In the genomic region with DNA sequence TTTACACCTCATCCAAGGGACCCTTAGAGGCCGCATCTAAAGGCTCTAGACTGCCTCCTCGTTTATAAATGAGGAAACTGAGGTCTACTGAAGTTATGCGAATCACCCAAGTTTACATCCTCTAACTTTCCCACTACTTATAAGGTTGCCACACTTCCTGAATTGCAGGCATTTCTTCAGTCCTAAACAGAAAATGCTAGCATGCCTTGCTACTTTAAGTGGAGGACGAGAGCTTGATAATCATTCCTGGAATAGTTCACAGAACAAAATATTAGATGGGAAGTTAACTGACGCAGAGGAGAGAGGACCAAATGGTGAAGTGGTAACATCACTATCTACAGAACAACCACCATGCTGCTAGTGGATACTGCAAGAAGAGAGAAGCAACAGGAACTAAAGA, we compare ENCODE assay signal across 13 cellular contexts.
DNase-seq lines count a peak whose midpoint lies in the region; FAIRE-seq and TF ChIP-seq lines count a peak whose summit lies in the region.
"Had no signal": no experiment of that assay in that cellular context is flagged by ENCODE, and none has a peak within 500 bp of the region (broad histone marks: within the 10 kb centered on the region; RNA-seq: fewer than 3 reads in every experiment).

No MANE protein-coding gene starts in this region.

- H3K23ac ChIP-seq in mesenchymal stem cell (ENCODE audit: low read length in 2 of 2), result no peak overlapping the region

- H3K4me3 ChIP-seq in breast epithelium (no peak overlapping the region), mammary epithelial cell (replicated peaks in 1 of 3; ENCODE audit: insufficient read depth in 1 of 3, low read depth in 2 of 3, low read length in 3 of 3) (no peak overlapping the region), choroid plexus epithelial cell (ENCODE audit: low read depth, low read length) (no peak overlapping the region), mesenchymal stem cell (ENCODE audit: insufficient read depth in 1 of 2, low read depth in 1 of 2, low read length in 2 of 2) (no peak overlapping the region), vagina (no peak overlapping the region), small intestine (ENCODE audit: low read depth in 1 of 2, low read length in 2 of 2) (no peak overlapping the region), foreskin fibroblast (ENCODE audit: low read depth in 1 of 2, low read length in 2 of 2) (no peak overlapping the region)
- H3K4me3 ChIP-seq: A549 had no signal

- peaks cover 10 to 13% of the 10 kb centered on the region in 2 donors for H3K4me1 ChIP-seq in breast epithelium
- H3K4me1 ChIP-seq in mammary epithelial cell (ENCODE audit: insufficient read depth, low read length), result no peaks in the 10 kb centered on the region
- peaks cover 4% of the 10 kb centered on the region for H3K4me1 ChIP-seq in mesenchymal stem cell (ENCODE audit: control insufficient read depth, insufficient read depth, low read depth, low read length)
- H3K4me1 ChIP-seq in vagina, result peaks cover 57% of the 10 kb centered on the region
- peaks cover 4 to 26% of the 10 kb centered on the region in 2 donors for H3K4me1 ChIP-seq in small intestine (ENCODE audit: control insufficient read depth in 2 of 2, insufficient read depth in 1 of 2, low read depth in 1 of 2, low read length in 1 of 2)

- H2AK5ac ChIP-seq in mesenchymal stem cell (ENCODE audit: low read length, severe bottlenecking), result no peak overlapping the region

- H3K9ac ChIP-seq in mammary epithelial cell (ENCODE audit: insufficient read depth, low read length), result no peak overlapping the region
- no peak overlapping the region for H3K9ac ChIP-seq in mesenchymal stem cell (ENCODE audit: low read length)

- no peak overlapping the region for H3K14ac ChIP-seq in mesenchymal stem cell (ENCODE audit: low read length in 2 of 2)

- H3K4me2 ChIP-seq in mammary epithelial cell (ENCODE audit: insufficient read depth, low read depth, low read length), result no peak overlapping the region
- no peak overlapping the region for H3K4me2 ChIP-seq in mesenchymal stem cell (ENCODE audit: low read length, poor library complexity, severe bottlenecking)

- H4K8ac ChIP-seq in mesenchymal stem cell (ENCODE audit: low read length), result no peak overlapping the region

- in situ Hi-C loops in mammary epithelial cell (cut with MboI; ENCODE audit: low sequenced_read_pairs in 2 of 2), result no loop called here

- intact Hi-C loops in breast epithelium (cut with DNase I; ENCODE audit: low total_unique reads), result no loop called here
- intact Hi-C loops in mammary epithelial cell (cut with micrococcal nuclease), result no loop called here
- intact Hi-C loops in vagina (cut with DNase I), result no loop called here

- no peaks in the 10 kb centered on the region for H4K20me1 ChIP-seq in mammary epithelial cell (ENCODE audit: insufficient read depth, low read length)

- H3K79me1 ChIP-seq in mesenchymal stem cell (replicated peaks; ENCODE audit: low read length, poor library complexity, severe bottlenecking), result peaks cover 32% of the 10 kb centered on the region

- H2AFZ ChIP-seq in mammary epithelial cell (ENCODE audit: low read depth, low read length) (no peak overlapping the region), mesenchymal stem cell (ENCODE audit: low read depth, low read length) (no peak overlapping the region)

- no peak overlapping the region for H3K18ac ChIP-seq in mesenchymal stem cell (ENCODE audit: low read depth in 1 of 2, low read length in 2 of 2)

- TF ChIP-seq CTCF in breast epithelium (IDR thresholded peaks at IDR 0.05) (no peak), mammary epithelial cell (conservative IDR thresholded peaks at IDR 0.05 in 1 of 2, IDR thresholded peaks at IDR 0.05 in 1 of 2; ENCODE audit: extremely low read depth in 1 of 2, insufficient read depth in 1 of 2, low read depth in 1 of 2, low read length in 2 of 2) (no peak), choroid plexus epithelial cell (conservative IDR thresholded peaks at IDR 0.05; ENCODE audit: low read depth, low read length) (no peak), vagina (IDR thresholded peaks at IDR 0.05) (no peak), foreskin fibroblast (IDR thresholded peaks at IDR 0.05; ENCODE audit: low read depth, low read length) (no peak)

- DNase-seq in breast epithelium (ENCODE audit: low spot score in 2 of 2) (no peak), mammary epithelial cell (no peak), choroid plexus epithelial cell (ENCODE audit: low read depth) (peak; percentile 88), mesenchymal stem cell (peak; percentile 70), vagina (ENCODE audit: extremely low spot score in 2 of 2) (no peak), small intestine (no peak), DMS53 (lab: John Stamatoyannopoulos, UW) (no peak), foreskin fibroblast (no peak)
- DNase-seq: NCI-H1105; stimulated activated naive B cell treated with anti-CD40 and anti-IgM and Interleukin-4, amounts not matched to agents 10 μg/mL and 1 μg/mL and 100 μg/mL, for 72 hours; T1000 had no signal

- H2BK15ac ChIP-seq in mesenchymal stem cell (ENCODE audit: low read depth, poor library complexity, severe bottlenecking), result no peak overlapping the region

- WGBS in mammary epithelial cell (ENCODE audit: low coverage, missing lambda C conversion rate), result 74% methylated on average over 5 of the region's 5 CpGs
- WGBS in mesenchymal stem cell, result 47% methylated on average over 5 of the region's 5 CpGs
- 61 to 75% (median 68%) methylated on average over 5 of the region's 5 CpGs for WGBS in small intestine, 3 donors

- dilution Hi-C loops in mammary epithelial cell (cut with HindIII; ENCODE audit: low sequenced_read_pairs), result no loop called here

- H3K79me2 ChIP-seq in mammary epithelial cell (ENCODE audit: insufficient read depth, low read length), result peaks cover 87% of the 10 kb centered on the region

- H3K27ac ChIP-seq in breast epithelium (peak overlapping the region; percentile 53 to 59), mammary epithelial cell (ENCODE audit: insufficient read depth, low read depth, low read length) (no peak overlapping the region), mesenchymal stem cell (ENCODE audit: low read length, poor library complexity, severe bottlenecking) (peak overlapping the region; percentile 13), vagina (peak overlapping the region; percentile 52), small intestine (ENCODE audit: low read depth in 1 of 2, low read length in 1 of 2) (no peak overlapping the region)
- H3K27ac ChIP-seq: A549, epithelial cell of prostate had no signal

- CTCF ChIA-PET in mammary epithelial cell (lab: Charles Lee; ENCODE audit: low non-redundant PET), result no interaction called here

- H3K27me3 ChIP-seq in breast epithelium, result no peaks in the 10 kb centered on the region
- H3K27me3 ChIP-seq in mammary epithelial cell (ENCODE audit: insufficient read depth, low read length), result no peaks in the 10 kb centered on the region
- H3K27me3 ChIP-seq in mesenchymal stem cell (ENCODE audit: control insufficient read depth in 1 of 2, insufficient read depth in 1 of 2, low read length in 2 of 2), result no peaks in the 10 kb centered on the region
- H3K27me3 ChIP-seq in vagina, result no peaks in the 10 kb centered on the region
- H3K27me3 ChIP-seq in small intestine (ENCODE audit: control insufficient read depth in 2 of 2, insufficient read depth in 2 of 2, low read length in 2 of 2), result no peaks in the 10 kb centered on the region

- TF ChIP-seq POLR2A in breast epithelium (IDR thresholded peaks at IDR 0.05), result no peak
- no peak for TF ChIP-seq POLR2A in vagina (IDR thresholded peaks at IDR 0.05)

- H3K36me3 ChIP-seq in breast epithelium (no peaks in the 10 kb centered on the region), mammary epithelial cell (ENCODE audit: insufficient read depth, low read length) (no peaks in the 10 kb centered on the region), mesenchymal stem cell (ENCODE audit: control insufficient read depth in 1 of 2, insufficient read depth in 2 of 2, low read depth in 1 of 2, low read length in 2 of 2) (no peaks in the 10 kb centered on the region), vagina (no peaks in the 10 kb centered on the region), small intestine (ENCODE audit: control insufficient read depth in 2 of 2, insufficient read depth in 2 of 2, low read length in 2 of 2) (no peaks in the 10 kb centered on the region)

- H3K9me3 ChIP-seq in breast epithelium (no peaks in the 10 kb centered on the region), mammary epithelial cell (replicated peaks; ENCODE audit: insufficient read depth, low read length) (no peaks in the 10 kb centered on the region), mesenchymal stem cell (ENCODE audit: control insufficient read depth, low read length) (no peaks in the 10 kb centered on the region), vagina (no peaks in the 10 kb centered on the region), small intestine (ENCODE audit: control insufficient read depth, low read depth) (no peaks in the 10 kb centered on the region)
- H3K9me3 ChIP-seq: A549 had no signal

- no peak overlapping the region for H2BK120ac ChIP-seq in mesenchymal stem cell (ENCODE audit: low read depth, low read length)

- FAIRE-seq in small intestine (lab: Jason Lieb, UNC), result no peak
- FAIRE-seq: A549 had no signal

- no peak overlapping the region for H3K4ac ChIP-seq in mesenchymal stem cell (ENCODE audit: low read depth in 1 of 2, low read length in 2 of 2)

- no peak overlapping the region for H4K91ac ChIP-seq in mesenchymal stem cell (ENCODE audit: low read length)

- H2BK5ac ChIP-seq in mesenchymal stem cell (ENCODE audit: low read depth, low read length, poor library complexity, severe bottlenecking), result no peak overlapping the region

- no peak overlapping the region for H2BK12ac ChIP-seq in mesenchymal stem cell (ENCODE audit: low read length in 2 of 2)

- BruUV-seq in mammary epithelial cell (replicated peaks; lab: Mats Ljungman, UMichigan), result no TSS peak

Comparison
In these comparisons a context has a peak if more than half of its experiments do, and no peak if none do; other contexts are left out.
1. H3K27ac ChIP-seq: peak in breast epithelium (2 of 2), mesenchymal stem cell (single experiment) and vagina (single experiment); none in mammary epithelial cell (single experiment) and small intestine (0 of 2).
2. DNase-seq: peak in choroid plexus epithelial cell (single experiment) and mesenchymal stem cell (single experiment); none in breast epithelium (0 of 2), mammary epithelial cell (single experiment), vagina (0 of 2), small intestine (single experiment), DMS53 (single experiment) and foreskin fibroblast (0 of 2).